ENCODE assay signal across 1 cellular context in genomic region chr17:47605006-47605405, GRCh38.
TF ChIP-seq lines count a peak whose summit lies in the region.

No MANE protein-coding gene starts in this region.

TF ChIP-seq in GM23338, 12 proteins besides CTCF, POLR2A, EP300 and RAD21 (continued from another document):
- TF ChIP-seq ZNF462 (CRISPR knock-in tag; IDR thresholded peaks at IDR 0.05): no peak
- TF ChIP-seq ETS1 (IDR thresholded peaks at IDR 0.05): no peak
- TF ChIP-seq REST (IDR thresholded peaks at IDR 0.05; ENCODE audit: unreplicated experiment): no peak
- no peak for TF ChIP-seq CREB1 (CRISPR knock-in tag; IDR thresholded peaks at IDR 0.05; ENCODE audit: low read depth)
